ENCODE assay signal across 7 cellular contexts in the genomic region with DNA sequence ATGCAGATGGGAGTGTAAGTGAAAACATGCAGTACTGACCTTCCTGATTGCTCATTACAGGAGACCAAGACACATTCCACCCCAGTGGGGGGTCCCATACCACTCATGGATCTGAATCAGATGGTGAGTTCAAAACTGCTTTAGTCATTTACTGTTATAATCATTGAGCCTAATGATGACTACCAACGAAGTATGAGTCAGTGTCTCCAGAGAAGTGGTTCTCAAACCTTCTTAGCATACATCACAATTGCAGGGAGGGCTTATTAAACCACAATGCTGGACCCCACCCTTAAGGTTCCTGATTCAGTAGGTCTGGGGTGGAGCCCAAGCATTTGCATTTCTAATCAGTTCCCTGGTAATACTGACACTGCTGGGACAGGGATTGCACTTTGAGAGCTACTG.
DNase-seq lines count a peak whose midpoint lies in the region; ATAC-seq and TF ChIP-seq lines count a peak whose summit lies in the region.

No MANE protein-coding gene starts in this region.

- H3K4me3 ChIP-seq in HFF-Myc (replicated peaks; ENCODE audit: low read depth, low read length) (no peak overlapping the region), BE2C (ENCODE audit: low read depth, low read length) (no peak overlapping the region)

- peak overlapping the region; percentile 61 for H3K27ac ChIP-seq in foreskin keratinocyte

- H3K4me3 Mint-ChIP-seq in activated CD4-positive, alpha-beta memory T cell treated with anti-CD3 and anti-CD28 coated beads for 36 hours: no peak overlapping the region

- H3K36me3 Mint-ChIP-seq in activated CD4-positive, alpha-beta memory T cell treated with anti-CD3 and anti-CD28 coated beads for 36 hours: peaks cover 84% of the 10 kb centered on the region

- no peak for TF ChIP-seq CTCF in HFF-Myc (IDR thresholded peaks at IDR 0.05; ENCODE audit: low read depth, low read length, missing control alignments)
- no peak for TF ChIP-seq CTCF in foreskin keratinocyte (conservative IDR thresholded peaks at IDR 0.05)
- no peak for TF ChIP-seq CTCF in BE2C (IDR thresholded peaks at IDR 0.05; ENCODE audit: low read depth, low read length)

- intact Hi-C loops in activated CD4-positive, alpha-beta memory T cell treated with anti-CD3 and anti-CD28 coated beads for 36 hours (cut with micrococcal nuclease): loop anchor here (1.0 to 2.0 kb wide), 5 partner anchors 22 to 68 kb away; no protein-coding TSS in a partner anchor

- peaks cover 15% of the 10 kb centered on the region for H3K4me1 ChIP-seq in foreskin keratinocyte
- no peaks in the 10 kb centered on the region for H3K4me1 ChIP-seq in BE2C

- H3K4me1 Mint-ChIP-seq in activated CD4-positive, alpha-beta memory T cell treated with anti-CD3 and anti-CD28 coated beads for 36 hours (ENCODE audit: low read depth): peaks cover 74% of the 10 kb centered on the region

- no peaks in the 10 kb centered on the region for H3K36me3 ChIP-seq in BE2C

- ATAC-seq in foreskin keratinocyte (peak; percentile 83), GM18498 (IDR thresholded peaks at IDR 0.05; ENCODE audit: unreplicated experiment) (no peak)

- CTCF ChIA-PET in activated CD4-positive, alpha-beta memory T cell treated with anti-CD3 and anti-CD28 coated beads for 36 hours (lab: Charles Lee): interaction anchor here (1.1 kb wide), 1 partner anchor 69 kb away, joined by 4 read pairs; no protein-coding TSS in a partner anchor

- H3K27ac Mint-ChIP-seq in activated CD4-positive, alpha-beta memory T cell treated with anti-CD3 and anti-CD28 coated beads for 36 hours: peak overlapping the region; percentile 81

- POLR2A ChIA-PET in activated CD4-positive, alpha-beta memory T cell treated with anti-CD3 and anti-CD28 coated beads for 36 hours (lab: Charles Lee): interaction anchor here (0.6 kb wide), 1 partner anchor 180 kb away, joined by 4 read pairs; no protein-coding TSS in a partner anchor

- no peaks in the 10 kb centered on the region for H3K9me3 ChIP-seq in BE2C

- peak; percentile 53 for DNase-seq in HFF-Myc (ENCODE audit: extremely low read depth, low read depth)
- DNase-seq in activated CD4-positive, alpha-beta memory T cell treated with anti-CD3 and anti-CD28 coated beads for 36 hours: peak; percentile 78
- DNase-seq in foreskin keratinocyte: peak; percentile 68 to 87
- DNase-seq in stimulated activated CD8-positive, alpha-beta memory T cell treated with anti-CD3 and anti-CD28 coated beads, Interleukin-4, amount 100 ng/mL, for 48 hours: peak; percentile 64
- no peak for DNase-seq in pons (ENCODE audit: low spot score)
- no peak for DNase-seq in BE2C

- H3K27me3 Mint-ChIP-seq in activated CD4-positive, alpha-beta memory T cell treated with anti-CD3 and anti-CD28 coated beads for 36 hours: no peaks in the 10 kb centered on the region

- H3K27me3 ChIP-seq in foreskin keratinocyte (no peaks in the 10 kb centered on the region), BE2C (no peaks in the 10 kb centered on the region)

- peaks cover 10% of the 10 kb centered on the region for H3K9me3 Mint-ChIP-seq in activated CD4-positive, alpha-beta memory T cell treated with anti-CD3 and anti-CD28 coated beads for 36 hours

Comparison
In these comparisons a context has a peak if more than half of its experiments do, and no peak if none do; other contexts are left out.
1. DNase-seq: peak in HFF-Myc (single experiment), activated CD4-positive, alpha-beta memory T cell treated with anti-CD3 and anti-CD28 coated beads for 36 hours (single experiment), foreskin keratinocyte (2 of 2) and stimulated activated CD8-positive, alpha-beta memory T cell treated with anti-CD3 and anti-CD28 coated beads, Interleukin-4, amount 100 ng/mL, for 48 hours (single experiment); none in pons (single experiment) and BE2C (single experiment).